Comparison of ENCODE assay signal across 9 cellular contexts in genomic region chr17:73430848-73431247, GRCh38.
DNase-seq lines count a peak whose midpoint lies in the region; ATAC-seq, FAIRE-seq and TF ChIP-seq lines count a peak whose summit lies in the region.
"Had no signal": no experiment of that assay in that cellular context is flagged by ENCODE, and none has a peak within 500 bp of the region (broad histone marks: within the 10 kb centered on the region; RNA-seq: fewer than 3 reads in every experiment).

No MANE protein-coding gene starts in this region.

- peaks cover 4% of the 10 kb centered on the region; the same call in 1 of the 2 replicates for H3K27me3 Mint-ChIP-seq in HFFc6 (ENCODE audit: insufficient read depth)

- no peak overlapping the region for H3K9ac ChIP-seq in K562 (ENCODE audit: insufficient read depth in 1 of 2, low read depth in 2 of 2, low read length in 2 of 2)

- BruUV-seq in K562 (replicated peaks; lab: Mats Ljungman, UMichigan): no TSS peak

- TF ChIP-seq EP300 in K562 (IDR thresholded peaks at IDR 0.05; ENCODE audit: low read length): no peak

- no peaks in the 10 kb centered on the region for H3K36me3 Mint-ChIP-seq in HFFc6 (ENCODE audit: low read depth)

- POLR2A ChIA-PET in K562 (lab: Yijun Ruan, JAX): interaction anchor here (0.6 to 2.0 kb wide), 3 partner anchors 10 to 1268 kb away, joined by 3 to 5 read pairs (median 5); no protein-coding TSS in a partner anchor

- no peaks in the 10 kb centered on the region for H3K9me3 ChIP-seq in K562 (replicated peaks; ENCODE audit: control insufficient read depth, insufficient read depth, low read depth, low read length)
- no peaks in the 10 kb centered on the region for H3K9me3 ChIP-seq in hepatocyte (ENCODE audit: low read depth)

- no peaks in the 10 kb centered on the region; the same call in 1 of the 2 replicates for H3K9me3 Mint-ChIP-seq in HFFc6

- no peak overlapping the region for H3K4me2 ChIP-seq in K562 (ENCODE audit: insufficient read depth, low read length)
- H3K4me2 ChIP-seq in hepatocyte: no peak overlapping the region

- H3K4me3 ChIP-seq in K562 (no peak overlapping the region), hepatocyte (no peak overlapping the region)
- H3K4me3 ChIP-seq: coronary artery had no signal

- H3K27me3 ChIP-seq in K562 (ENCODE audit: control insufficient read depth in 2 of 2, insufficient read depth in 2 of 2, low read length in 2 of 2) (peaks cover 3 to 29% of the 10 kb centered on the region in 2 experiments; a peak in 3 of 5 replicates), hepatocyte (no peaks in the 10 kb centered on the region)

- H3K4me1 ChIP-seq in K562 (replicated peaks in 1 of 2; ENCODE audit: control insufficient read depth in 2 of 2, insufficient read depth in 2 of 2, low read length in 2 of 2): no peaks in the 10 kb centered on the region
- no peaks in the 10 kb centered on the region for H3K4me1 ChIP-seq in hepatocyte (ENCODE audit: insufficient read depth)

- no peaks in the 10 kb centered on the region for H3K4me1 Mint-ChIP-seq in HFFc6 (ENCODE audit: low read depth)

- no peak for TF ChIP-seq POLR2A in K562 (conservative IDR thresholded peaks at IDR 0.05)

- intact Hi-C loops in K562 (cut with micrococcal nuclease): no loop called here

- H4K20me1 ChIP-seq in K562 (replicated peaks; ENCODE audit: control insufficient read depth, insufficient read depth, low read length) (peaks cover 4% of the 10 kb centered on the region), hepatocyte (ENCODE audit: insufficient read depth, poor library complexity, severe bottlenecking) (no peaks in the 10 kb centered on the region)

- no peak overlapping the region for H2AFZ ChIP-seq in K562 (ENCODE audit: low read depth, low read length)
- no peak overlapping the region for H2AFZ ChIP-seq in hepatocyte

- H3K9me1 ChIP-seq in K562 (ENCODE audit: control insufficient read depth, insufficient read depth, low read length): no peaks in the 10 kb centered on the region

- TF ChIP-seq CTCF in K562 (IDR thresholded peaks at IDR 0.05 in 2 of 3, conservative IDR thresholded peaks at IDR 0.05 in 1 of 3; ENCODE audit: insufficient read depth in 2 of 3, low read depth in 1 of 3, low read length in 3 of 3) (no peak; a peak in 1 of 6 replicates), hepatocyte (IDR thresholded peaks at IDR 0.05; ENCODE audit: poor library complexity) (no peak), HFFc6 (IDR thresholded peaks at IDR 0.05) (no peak)

- no peak overlapping the region for H3K4me3 Mint-ChIP-seq in HFFc6

- H3K27ac ChIP-seq in K562 (ENCODE audit: extremely low read depth, low read depth, low read length) (no peak overlapping the region), hepatocyte (no peak overlapping the region)
- H3K27ac ChIP-seq: coronary artery had no signal

- CTCF ChIA-PET in K562 (lab: Yijun Ruan, JAX; ENCODE audit: low intra/inter-chr PET ratio): interaction anchor here (3.1 kb wide), 1 partner anchor 279 kb away, joined by 30 read pairs; no protein-coding TSS in a partner anchor

- no peaks in the 10 kb centered on the region for H3K9me2 ChIP-seq in hepatocyte (replicated peaks; ENCODE audit: insufficient read depth)

- H3K79me2 ChIP-seq in K562 (ENCODE audit: control insufficient read depth, insufficient read depth, low read length): no peaks in the 10 kb centered on the region
- no peaks in the 10 kb centered on the region for H3K79me2 ChIP-seq in hepatocyte

- no peak overlapping the region for H3K27ac Mint-ChIP-seq in HFFc6

- WGBS in K562 (ENCODE audit: insufficient coverage, low coverage, missing lambda C conversion rate): 1% methylated on average over 7 of the region's 8 CpGs
- 54% methylated on average over 8 of the region's 8 CpGs for WGBS in hepatocyte (ENCODE audit: low lambda C conversion rate, missing lambda C conversion rate)

- DNase-seq in A172 (ENCODE audit: low spot score) (peak; percentile 58), G401 (ENCODE audit: low spot score) (peak; percentile 71), NCI-H748 treated with DMSO at 0.1 percent for 48 hours (lab: John Stamatoyannopoulos, UW) (peak; percentile 48), K562 (ENCODE audit: extremely low read depth in 1 of 4, low spot score in 3 of 4) (peak in 1 of 4 experiments; percentile 45), hepatocyte (ENCODE audit: low spot score) (no peak), HFFc6 (no peak), SW 1271 (lab: John Stamatoyannopoulos, UW) (no peak), hepatic stellate cell (ENCODE audit: low spot score) (no peak)

- H3K36me3 ChIP-seq in K562 (ENCODE audit: control insufficient read depth, insufficient read depth, low read length) (no peaks in the 10 kb centered on the region), hepatocyte (replicated peaks; ENCODE audit: insufficient read depth, low read depth) (no peaks in the 10 kb centered on the region)

- peak; percentile 26 for FAIRE-seq in K562 (lab: Jason Lieb, UNC)

- ATAC-seq in K562: peak; percentile 63

- in situ Hi-C loops in G401 (cut with HindIII; ENCODE audit: low sequenced_read_pairs): no loop called here
- in situ Hi-C loops in K562 (cut with MboI): loop anchor here (10.0 kb wide), 2 partner anchors 274 to 744 kb away; no protein-coding TSS in a partner anchor

- TF ChIP-seq RAD21 in K562 (CRISPR knock-in tag; conservative IDR thresholded peaks at IDR 0.05 in 1 of 2, IDR thresholded peaks at IDR 0.05 in 1 of 2): peak in 1 of 2 experiments; percentile 30; a peak in 2 of 4 replicates

TF ChIP-seq in K562, 482 proteins besides CTCF, POLR2A, EP300 and RAD21:
- TF ChIP-seq SMAD4 (CRISPR knock-in tag; conservative IDR thresholded peaks at IDR 0.05) (peak; percentile 71), ATF7 (IDR thresholded peaks at IDR 0.05) (peak; percentile 36; the same call in 1 of the 2 replicates), RFX1 (IDR thresholded peaks at IDR 0.05) (no peak), SMARCC2 (IDR thresholded peaks at IDR 0.05; ENCODE audit: low read depth) (no peak), ZNF766 (CRISPR knock-in tag; conservative IDR thresholded peaks at IDR 0.05) (0 out of 2 replicates have a peak, but pooled peaks have one; percentile 27)

Comparison
In these comparisons a context has a peak if more than half of its experiments do, and no peak if none do; other contexts are left out.
1. DNase-seq: peak in A172 (single experiment), G401 (single experiment) and NCI-H748 treated with DMSO at 0.1 percent for 48 hours (single experiment); none in hepatocyte (single experiment), HFFc6 (single experiment), SW 1271 (0 of 2) and hepatic stellate cell (single experiment).